8 cellular contexts compared by ENCODE assay signal in genomic region chr3:185283374-185283935, GRCh38. TPM values are rescaled to one million over a fixed set of nuclear protein-coding genes. Genes with fewer than 3 reads are reported as not detected.
A peak's percentile ranks its signal among the peaks of the same experiment; 100 is the strongest.
DNase-seq lines count a peak whose midpoint lies in the region; ATAC-seq, FAIRE-seq and TF ChIP-seq lines count a peak whose summit lies in the region.

No MANE protein-coding gene starts in this region.

- BruUV-seq in PC-3 (replicated peaks; lab: Mats Ljungman, UMichigan) = no TSS peak
- no TSS peak for BruUV-seq in endothelial cell of umbilical vein (replicated peaks; lab: Mats Ljungman, UMichigan)

- no peaks in the 10 kb centered on the region for H3F3A ChIP-seq in PC-3 (ENCODE audit: low read length, unreplicated experiment)

- TF ChIP-seq POLR2A in endothelial cell of umbilical vein (IDR thresholded peaks at IDR 0.05; ENCODE audit: low read depth, low read length) = no peak

- WGBS in pancreas, 2 donors = 45 to 49% methylated on average over 9 of the region's 9 CpGs

- dilution Hi-C loops in endothelial cell of umbilical vein (cut with MboI; ENCODE audit: extremely low pct_ligation_motif_present, low sequenced_read_pairs) = no loop called here

- H3K9me1 ChIP-seq in endothelial cell of umbilical vein (replicated peaks; ENCODE audit: control insufficient read depth, extremely low read depth, insufficient read depth, low read length) = no peaks in the 10 kb centered on the region

- CTCF ChIA-PET in PC-3 (lab: Charles Lee) (no interaction called here), endothelial cell of umbilical vein (lab: Charles Lee) (interaction anchor here (0.7 kb wide), 1 partner anchor 1618 kb away, joined by 3 read pairs; no protein-coding TSS in a partner anchor)

- intact Hi-C loops in PC-3 (cut with micrococcal nuclease) = loop anchor here (2.0 kb wide), 2 partner anchors 53 to 215 kb away; partner anchors contain the start of gene TMEM41A
- intact Hi-C loops in endothelial cell of umbilical vein (cut with micrococcal nuclease) = no loop called here
- intact Hi-C loops in pancreas (cut with DNase I) = no loop called here

- FAIRE-seq in endothelial cell of umbilical vein (lab: Jason Lieb, UNC) = no peak
- no peak for FAIRE-seq in pancreas (lab: Jason Lieb, UNC)

- POLR2A ChIA-PET in PC-3 (lab: Charles Lee; ENCODE audit: unreplicated experiment) (interaction anchor here (0.6 kb wide), 1 partner anchor 53 kb away, joined by 3 read pairs; no protein-coding TSS in a partner anchor), endothelial cell of umbilical vein (lab: Charles Lee) (no interaction called here)

- H3K9ac ChIP-seq in ES-I3 (ENCODE audit: low read depth, low read length) (peak overlapping the region; percentile 73), PC-3 (ENCODE audit: low read length) (peak overlapping the region; percentile 77), endothelial cell of umbilical vein (replicated peaks; ENCODE audit: extremely low read depth, insufficient read depth, low read length) (peak overlapping the region; percentile 54)

- H3K4me2 ChIP-seq in PC-3 (ENCODE audit: low read length) (peak overlapping the region; percentile 95), endothelial cell of umbilical vein (ENCODE audit: insufficient read depth, low read length) (peak overlapping the region; percentile 80)

- no peaks in the 10 kb centered on the region for H3K27me3 ChIP-seq in PC-3 (ENCODE audit: low read length)
- H3K27me3 ChIP-seq in endothelial cell of umbilical vein (ENCODE audit: control insufficient read depth in 2 of 2, insufficient read depth in 2 of 2, low read length in 2 of 2) = peaks cover 0 to 2% of the 10 kb centered on the region in 2 experiments
- H3K27me3 ChIP-seq in pancreas = no peaks in the 10 kb centered on the region

- ATAC-seq in PC-3 (peak; percentile 31), pancreas (no peak), GM19023 (IDR thresholded peaks at IDR 0.05; ENCODE audit: unreplicated experiment) (no peak)

- H3K36me3 ChIP-seq in ES-I3 (ENCODE audit: insufficient read depth, low read length) = no peaks in the 10 kb centered on the region
- no peaks in the 10 kb centered on the region; the same call in 1 of the 2 replicates for H3K36me3 ChIP-seq in PC-3 (ENCODE audit: low read depth, low read length)
- H3K36me3 ChIP-seq in endothelial cell of umbilical vein (ENCODE audit: control insufficient read depth in 2 of 2, extremely low read depth in 1 of 2, insufficient read depth in 2 of 2, low read length in 2 of 2) = no peaks in the 10 kb centered on the region
- no peaks in the 10 kb centered on the region for H3K36me3 ChIP-seq in pancreas

- H2AFZ ChIP-seq in PC-3 (ENCODE audit: low read length) (peak overlapping the region; percentile 94), endothelial cell of umbilical vein (ENCODE audit: low read depth, low read length) (peak overlapping the region; percentile 86)

- H3K4me1 ChIP-seq in ES-I3 (ENCODE audit: insufficient read depth, low read length) (peaks cover 7% of the 10 kb centered on the region; the same call in 1 of the 2 replicates), PC-3 (ENCODE audit: insufficient read depth, low read length) (peaks cover 24% of the 10 kb centered on the region), endothelial cell of umbilical vein (ENCODE audit: control insufficient read depth, extremely low read depth, insufficient read depth, low read length) (peaks cover 9% of the 10 kb centered on the region), pancreas (peaks cover 0 to 20% (median 5%) of the 10 kb centered on the region in 3 donors)

- peak; percentile 50 for DNase-seq in PC-3
- DNase-seq in endothelial cell of umbilical vein (ENCODE audit: low read depth, low spot score) = peak; percentile 10
- DNase-seq in pancreas = no peak
- DNase-seq in retina = no peak
- DNase-seq in NCI-H128 (lab: John Stamatoyannopoulos, UW; ENCODE audit: unreplicated experiment) = no peak
- DNase-seq in GOT3 (lab: John Stamatoyannopoulos, UW) = no peak

- H3K27ac ChIP-seq in PC-3 (ENCODE audit: low read length) = peak overlapping the region; percentile 26
- H3K27ac ChIP-seq in endothelial cell of umbilical vein (ENCODE audit: insufficient read depth, low read depth, low read length) = peak overlapping the region; percentile 54
- H3K27ac ChIP-seq in pancreas = no peak overlapping the region

- H3K79me2 ChIP-seq in PC-3 (ENCODE audit: low read length) = peaks cover 38% of the 10 kb centered on the region
- no peaks in the 10 kb centered on the region for H3K79me2 ChIP-seq in endothelial cell of umbilical vein (ENCODE audit: control insufficient read depth, insufficient read depth, low read length)

- no peaks in the 10 kb centered on the region for H3K9me3 ChIP-seq in ES-I3 (ENCODE audit: control insufficient read depth, insufficient read depth, low read length)
- no peaks in the 10 kb centered on the region for H3K9me3 ChIP-seq in PC-3 (ENCODE audit: low read length)
- H3K9me3 ChIP-seq in endothelial cell of umbilical vein (replicated peaks; ENCODE audit: control insufficient read depth, insufficient read depth, low read length) = no peaks in the 10 kb centered on the region
- no peaks in the 10 kb centered on the region for H3K9me3 ChIP-seq in pancreas

- H4K20me1 ChIP-seq in PC-3 (ENCODE audit: low read length) (no peaks in the 10 kb centered on the region), endothelial cell of umbilical vein (replicated peaks; ENCODE audit: control insufficient read depth, extremely low read depth, insufficient read depth, low read length) (no peaks in the 10 kb centered on the region)

- no peaks in the 10 kb centered on the region for H3K9me2 ChIP-seq in PC-3 (replicated peaks; ENCODE audit: low read length)

- TF ChIP-seq CTCF in PC-3 (conservative IDR thresholded peaks at IDR 0.05; ENCODE audit: low read depth, low read length) (no peak), endothelial cell of umbilical vein (IDR thresholded peaks at IDR 0.05; ENCODE audit: extremely low read depth in 1 of 2, insufficient read depth in 1 of 2, low read depth in 1 of 2, low read length in 2 of 2) (no peak), pancreas (IDR thresholded peaks at IDR 0.05) (no peak)

- H3K4me3 ChIP-seq in PC-3 (ENCODE audit: low read length) (peak overlapping the region; percentile 84), endothelial cell of umbilical vein (replicated peaks in 1 of 3; ENCODE audit: insufficient read depth in 1 of 3, low read depth in 1 of 3, low read length in 3 of 3) (peak overlapping the region; percentile 41 to 77 (median 57)), pancreas (peak overlapping the region; percentile 48 to 57 (median 52))

TF ChIP-seq in endothelial cell of umbilical vein, 7 proteins besides CTCF, POLR2A, EP300 and RAD21:
- no peak for TF ChIP-seq GATA2 (IDR thresholded peaks at IDR 0.05; ENCODE audit: insufficient read depth, insufficient read length, low read depth, low read length)
- peak; percentile 32 for TF ChIP-seq FOS (IDR thresholded peaks at IDR 0.05; ENCODE audit: borderline replicate concordance, insufficient read depth, low read length)
- no peak for TF ChIP-seq POLR2AphosphoS5 (IDR thresholded peaks at IDR 0.05; ENCODE audit: insufficient read depth, low read depth, low read length)
- no peak for TF ChIP-seq EZH2 (IDR thresholded peaks at IDR 0.05; ENCODE audit: borderline replicate concordance, low read depth, low read length, severe bottlenecking)

RNA-seq across cellular contexts. Expression of gene EHHADH, which starts 29.6 kb away (rescaled TPM):
- 6.6 and 7.1 TPM in 2 replicates for total RNA-seq in PC-3 (2014; rRNA removed)
- total RNA-seq in endothelial cell of umbilical vein = 5.8 and 6.2 TPM in 2 replicates
- polyA plus RNA-seq in endothelial cell of umbilical vein = 0.88 and 1.3 TPM in 2 replicates
- 1.4 and 1.5 TPM in 2 replicates for polyA plus RNA-seq in endothelial cell of umbilical vein (2011; cell fraction: cytosol; rRNA removed)
- polyA plus RNA-seq in endothelial cell of umbilical vein (2011; cell fraction: nucleus; rRNA removed) = 1.4 and 1.6 TPM in 2 replicates
- 2.4 and 4.2 TPM in 2 replicates for polyA plus RNA-seq in endothelial cell of umbilical vein (2012)
- polyA minus RNA-seq in endothelial cell of umbilical vein = 6.6 and 6.8 TPM in 2 replicates
- 2.7 TPM for polyA minus RNA-seq in endothelial cell of umbilical vein (2011; cell fraction: cytosol; rRNA and poly(A)+ RNA removed)
- polyA minus RNA-seq in endothelial cell of umbilical vein (2011; cell fraction: nucleus; rRNA and poly(A)+ RNA removed) = 1.4 and 2.5 TPM in 2 replicates
- 10 to 100 TPM in 1 of 6 donors, 1 to 10 TPM in 5; 6.1 to 10.4 (median 7.3) TPM for total RNA-seq in pancreas
- 1 to 10 TPM; 2.6 to 3.6 TPM for polyA plus RNA-seq in pancreas

Comparison
In these comparisons a context has a peak if more than half of its experiments do, and no peak if none do; other contexts are left out.
1. DNase-seq: peak in PC-3 (single experiment) and endothelial cell of umbilical vein (single experiment); none in pancreas (0 of 6), retina (single experiment), NCI-H128 (single experiment) and GOT3 (single experiment).
2. H3K27ac ChIP-seq: peak in PC-3 (single experiment) and endothelial cell of umbilical vein (single experiment); none in pancreas (0 of 4).
3. Peak in every context shown above with its lines, with median percentiles within 50 percentile points of each other: H3K9ac ChIP-seq and H3K4me3 ChIP-seq.